Comparison of ENCODE assay signal across 7 cellular contexts in genomic region chr2:108787209-108787558, GRCh38. TPM values are rescaled to one million over a fixed set of nuclear protein-coding genes. Genes with fewer than 3 reads are reported as not detected.
DNase-seq lines count a peak whose midpoint lies in the region; ATAC-seq and TF ChIP-seq lines count a peak whose summit lies in the region.

No MANE protein-coding gene starts in this region.

- H3K4me3 ChIP-seq in HFF-Myc (replicated peaks; ENCODE audit: low read depth, low read length): peak overlapping the region; percentile 66
- peak overlapping the region; percentile 83 for H3K4me3 ChIP-seq in smooth muscle cell

- peak overlapping the region; percentile 98 for H3K4me2 ChIP-seq in smooth muscle cell

- ATAC-seq in T-helper 17 cell (no peak), GM18517 (IDR thresholded peaks at IDR 0.05; ENCODE audit: unreplicated experiment) (no peak), GM19395 (IDR thresholded peaks at IDR 0.05; ENCODE audit: unreplicated experiment) (no peak)

- DNase-seq in HFF-Myc (ENCODE audit: extremely low read depth, low read depth): no peak
- DNase-seq in T-helper 17 cell: no peak
- peak; percentile 4 for DNase-seq in hepatic stellate cell (ENCODE audit: low spot score)
- DNase-seq in smooth muscle cell (lab: John Stamatoyannopoulos, UW; ENCODE audit: unreplicated experiment): no peak
- no peak for DNase-seq in AG20443 (ENCODE audit: low spot score)

- H3K27ac ChIP-seq in smooth muscle cell (ENCODE audit: low read depth): no peak overlapping the region

- WGBS in smooth muscle cell (ENCODE audit: low lambda C conversion rate): 3% methylated on average over 6 of the region's 6 CpGs

- no peak for TF ChIP-seq CTCF in HFF-Myc (IDR thresholded peaks at IDR 0.05; ENCODE audit: low read depth, low read length, missing control alignments)
- no peak for TF ChIP-seq CTCF in smooth muscle cell (IDR thresholded peaks at IDR 0.05; ENCODE audit: borderline replicate concordance, insufficient read depth, poor library complexity, severe bottlenecking)

- H3K4me1 Mint-ChIP-seq in T-helper 17 cell: peaks cover 14% of the 10 kb centered on the region

- H3K4me3 Mint-ChIP-seq in T-helper 17 cell: peak overlapping the region; percentile 98

- H3K36me3 Mint-ChIP-seq in T-helper 17 cell (ENCODE audit: low read depth): peaks cover 5% of the 10 kb centered on the region

- H3K79me2 ChIP-seq in smooth muscle cell (ENCODE audit: low read depth): no peaks in the 10 kb centered on the region

- H3K9me3 ChIP-seq in T-helper 17 cell (ENCODE audit: control insufficient read depth, low read length, poor library complexity, severe bottlenecking): no peaks in the 10 kb centered on the region
- no peaks in the 10 kb centered on the region for H3K9me3 ChIP-seq in smooth muscle cell (replicated peaks; ENCODE audit: low read depth)

- no peaks in the 10 kb centered on the region for H3K27me3 ChIP-seq in smooth muscle cell (ENCODE audit: low read depth)

- H2AFZ ChIP-seq in smooth muscle cell (ENCODE audit: low read depth): no peak overlapping the region

- peak overlapping the region; percentile 79 for H3K9ac ChIP-seq in smooth muscle cell (ENCODE audit: low read depth)

- no peaks in the 10 kb centered on the region for H3K27me3 Mint-ChIP-seq in T-helper 17 cell

- H3K4me1 ChIP-seq in smooth muscle cell (ENCODE audit: low read depth): peaks cover 7% of the 10 kb centered on the region

- peaks cover 18% of the 10 kb centered on the region for H3F3A ChIP-seq in smooth muscle cell (ENCODE audit: low read depth)

- peaks cover 7% of the 10 kb centered on the region for H3K36me3 ChIP-seq in smooth muscle cell (ENCODE audit: low read depth)

- peak overlapping the region; percentile 95 for H3K27ac Mint-ChIP-seq in T-helper 17 cell

- H4K20me1 ChIP-seq in smooth muscle cell (ENCODE audit: low read depth): no peaks in the 10 kb centered on the region

RNA-seq across cellular contexts. Expression of gene CCDC138, which starts 0.6 kb away (rescaled TPM):
- total RNA-seq in T-helper 17 cell (1 to 10 TPM; 2.2 to 4.1 TPM), smooth muscle cell (5.9 and 24.3 TPM in 2 replicates)
- polyA plus RNA-seq in smooth muscle cell: 2.7 and 5.8 TPM in 2 replicates
